8 cellular contexts compared by ENCODE assay signal in the genomic region with DNA sequence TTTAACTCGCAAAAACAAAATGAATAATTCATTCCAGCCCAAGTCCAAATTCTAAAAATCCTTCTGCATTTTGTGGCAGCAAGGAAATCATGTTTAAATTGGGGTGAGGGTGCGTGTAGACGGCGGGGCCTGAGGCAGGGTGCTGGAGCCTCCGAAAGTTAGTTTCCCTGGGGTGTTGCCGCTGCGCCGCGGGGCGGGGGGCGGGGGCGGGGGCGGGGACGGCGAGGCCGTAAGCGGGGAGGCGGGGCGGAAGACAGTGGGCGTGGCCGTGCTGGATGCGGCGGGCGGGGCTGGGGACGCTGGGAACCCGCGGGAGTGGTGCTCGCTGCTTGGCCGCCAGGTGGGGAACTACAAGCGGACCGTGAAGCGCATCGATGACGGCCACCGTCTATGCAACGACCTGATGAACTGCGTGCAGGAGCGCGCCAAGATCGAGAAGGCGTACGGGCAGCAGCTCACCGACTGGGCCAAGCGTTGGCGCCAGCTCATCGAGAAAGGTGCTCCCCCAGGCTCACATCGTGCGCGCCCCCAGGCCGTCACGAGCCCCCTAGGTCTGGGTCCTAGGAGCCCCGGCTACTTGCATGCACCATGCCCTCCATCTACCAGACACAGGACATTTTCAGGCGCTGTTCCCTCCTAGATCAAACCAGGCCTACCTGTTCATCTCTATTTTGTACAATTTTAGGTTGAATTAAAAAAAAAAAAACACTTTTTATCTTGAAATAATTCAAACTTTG. TPM values are rescaled to one million over a fixed set of nuclear protein-coding genes. Genes with fewer than 3 reads are reported as not detected.
DNase-seq lines count a peak whose midpoint lies in the region; ATAC-seq and TF ChIP-seq lines count a peak whose summit lies in the region.

No MANE protein-coding gene starts in this region.

- ATAC-seq in GM21717 (IDR thresholded peaks at IDR 0.05; ENCODE audit: unreplicated experiment) = peak; percentile 73

- H3K36me3 ChIP-seq in OCI-LY7 (ENCODE audit: insufficient read depth, low read length) (peaks cover 40% of the 10 kb centered on the region; the same call in 1 of the 2 replicates), esophagus (ENCODE audit: control insufficient read depth in 2 of 2, insufficient read depth in 2 of 2, low read length in 1 of 2) (no peaks in the 10 kb centered on the region), mucosa of rectum (ENCODE audit: control insufficient read depth in 2 of 2, insufficient read depth in 2 of 2, low read length in 2 of 2) (no peaks in the 10 kb centered on the region)

- DNase-seq in D341Med (ENCODE audit: low spot score) = peak; percentile 97
- peak; percentile 83 for DNase-seq in Jurkat, Clone E6-1 (ENCODE audit: low read depth, low spot score)
- peak; percentile 91 for DNase-seq in OCI-LY7 (ENCODE audit: low spot score)
- peak; percentile 94 for DNase-seq in activated T-cell treated with anti-CD3 and anti-CD28 coated beads for 24 hours (ENCODE audit: low read depth)
- DNase-seq in stimulated activated CD8-positive, alpha-beta memory T cell treated with anti-CD3 and anti-CD28 coated beads, Interleukin-4, amount 100 ng/mL, for 1 hour (ENCODE audit: low read depth in 2 of 2, low spot score in 1 of 2) = peak; percentile 94 to 96

- no peaks in the 10 kb centered on the region for H3K27me3 ChIP-seq in esophagus (ENCODE audit: control insufficient read depth in 1 of 2, insufficient read depth in 2 of 2, low read length in 2 of 2)
- H3K27me3 ChIP-seq in mucosa of rectum (ENCODE audit: control insufficient read depth in 2 of 2, insufficient read depth in 2 of 2, low read length in 2 of 2) = no peaks in the 10 kb centered on the region

- no peaks in the 10 kb centered on the region for H3K79me2 ChIP-seq in OCI-LY7 (ENCODE audit: insufficient read depth, low read depth, low read length)

- H3K4me1 ChIP-seq in OCI-LY7 (ENCODE audit: insufficient read depth, low read length, poor library complexity, severe bottlenecking) (peaks cover 15% of the 10 kb centered on the region), esophagus (ENCODE audit: control insufficient read depth in 2 of 2, insufficient read depth in 2 of 2, low read length in 1 of 2) (peaks cover 0 to 7% of the 10 kb centered on the region in 2 donors), mucosa of rectum (ENCODE audit: control insufficient read depth in 2 of 2, insufficient read depth in 2 of 2, low read length in 2 of 2) (peaks cover 9 to 10% of the 10 kb centered on the region in 2 donors)

- CTCF ChIA-PET in OCI-LY7 (lab: Charles Lee; ENCODE audit: unreplicated experiment) = no interaction called here

- intact Hi-C loops in OCI-LY7 (cut with micrococcal nuclease; ENCODE audit: unreplicated experiment) = loop anchor here (2.0 kb wide), 2 partner anchors 66 to 82 kb away; no protein-coding TSS in a partner anchor

- no peak overlapping the region for H2AFZ ChIP-seq in OCI-LY7 (ENCODE audit: low read length)

- peak overlapping the region; percentile 52 for H3K4me2 ChIP-seq in OCI-LY7 (ENCODE audit: low read length)

- POLR2A ChIA-PET in OCI-LY7 (lab: Charles Lee) = interaction anchor here (0.8 kb wide), 1 partner anchor 81 kb away, joined by 5 read pairs; no protein-coding TSS in a partner anchor

- H3K27ac ChIP-seq in OCI-LY7 (ENCODE audit: low read depth, low read length, poor library complexity, severe bottlenecking) (no peak overlapping the region), esophagus (ENCODE audit: low read depth in 2 of 2, low read length in 1 of 2) (peak overlapping the region in 1 of 2 donors; percentile 40), mucosa of rectum (ENCODE audit: low read depth in 2 of 2, low read length in 2 of 2) (no peak overlapping the region)

- H3K9ac ChIP-seq in mucosa of rectum (ENCODE audit: low read depth in 1 of 2, low read length in 2 of 2) = no peak overlapping the region

- H3K9me3 ChIP-seq in OCI-LY7 (ENCODE audit: low read length) (no peaks in the 10 kb centered on the region), esophagus (ENCODE audit: control insufficient read depth in 2 of 2, insufficient read depth in 1 of 2, low read depth in 1 of 2, low read length in 1 of 2) (no peaks in the 10 kb centered on the region), mucosa of rectum (ENCODE audit: control insufficient read depth in 2 of 2, low read length in 2 of 2) (no peaks in the 10 kb centered on the region)

- TF ChIP-seq CTCF in OCI-LY7 (conservative IDR thresholded peaks at IDR 0.05; ENCODE audit: low read length) = peak; percentile 71

- peaks cover 8% of the 10 kb centered on the region; the same call in 1 of the 2 replicates for H4K20me1 ChIP-seq in OCI-LY7 (ENCODE audit: insufficient read depth, low read length)

- WGBS in esophagus, 2 donors = 5 to 8% methylated on average over 29 to 53 of the region's 53 CpGs

- BruUV-seq in OCI-LY7 (replicated peaks; lab: Mats Ljungman, UMichigan) = no TSS peak

- peak overlapping the region; percentile 36 for H3K4me3 ChIP-seq in Jurkat, Clone E6-1 (ENCODE audit: low read length)
- peak overlapping the region; percentile 38 for H3K4me3 ChIP-seq in OCI-LY7 (ENCODE audit: low read depth, low read length, poor library complexity, severe bottlenecking)
- peak overlapping the region; percentile 18 for H3K4me3 ChIP-seq in esophagus (ENCODE audit: low read depth in 1 of 2, low read length in 2 of 2)
- peak overlapping the region; percentile 59 to 60 for H3K4me3 ChIP-seq in mucosa of rectum (ENCODE audit: low read length in 2 of 2)

- no peaks in the 10 kb centered on the region for H3K9me2 ChIP-seq in OCI-LY7 (ENCODE audit: insufficient read depth, low read length)

RNA-seq across cellular contexts. Expression of gene SPDEF, which starts 29.0 kb away (rescaled TPM):
- polyA plus RNA-seq in Jurkat, Clone E6-1 (2012; ENCODE audit: insufficient read depth, insufficient read length) = not detected
- 0.36 and 0.54 TPM in 2 replicates for total RNA-seq in OCI-LY7 (2014; rRNA removed; shearing (Covaris generic))
- 0.34 and 0.52 TPM in 2 replicates for total RNA-seq in OCI-LY7 (2022)
- polyA plus RNA-seq in esophagus = under 1 TPM; 0.08 TPM
